ENCODE assay signal across 12 cellular contexts in genomic region chr18:9535430-9535972, GRCh38.
DNase-seq lines count a peak whose midpoint lies in the region; ATAC-seq, FAIRE-seq and TF ChIP-seq lines count a peak whose summit lies in the region.
"Had no signal": no experiment of that assay in that cellular context is flagged by ENCODE, and none has a peak within 500 bp of the region (broad histone marks: within the 10 kb centered on the region; RNA-seq: fewer than 3 reads in every experiment).

No MANE protein-coding gene starts in this region.

- no peaks in the 10 kb centered on the region for H4K20me1 ChIP-seq in neural progenitor cell (ENCODE audit: low read depth)

- H3K36me3 ChIP-seq in neural progenitor cell: no peaks in the 10 kb centered on the region

- H3K4me2 ChIP-seq in A549: no peak overlapping the region; the same call in 2 of the 3 replicates
- no peak overlapping the region for H3K4me2 ChIP-seq in neural progenitor cell
- H3K4me2 ChIP-seq: BLaER1 treated with 17β-estradiol and CSF1 and Interleukin-3, amounts not matched to agents 10 nM and 100 nM had no signal

- peak overlapping the region; percentile 5 for H3K4me3 Mint-ChIP-seq in neural progenitor cell
- no peak overlapping the region for H3K4me3 Mint-ChIP-seq in activated T-helper 1 cell treated with anti-CD3 and anti-CD28 coated beads, Interleukin-12 subunit alpha, Interleukin-12 subunit beta, Interleukin-2, Interleukin-4 antibody, amounts not matched to agents 30 ng/mL and 10 ng/mL and 1 ng/mL, durations not matched to agents 14 hours and 24 hours and 36 hours
- H3K4me3 Mint-ChIP-seq: activated T-cell treated with anti-CD3 and anti-CD28 coated beads, Interleukin-2, amount 50 U/mL, for 24 hours had no signal

- WGBS in A549 (ENCODE audit: missing lambda C conversion rate): 83% methylated on average over 26 of the region's 26 CpGs

- peak overlapping the region; percentile 96 for H3K27ac Mint-ChIP-seq in neural progenitor cell
- no peak overlapping the region for H3K27ac Mint-ChIP-seq in activated T-helper 1 cell treated with anti-CD3 and anti-CD28 coated beads, Interleukin-12 subunit alpha, Interleukin-12 subunit beta, Interleukin-2, Interleukin-4 antibody, amounts not matched to agents 30 ng/mL and 10 ng/mL and 1 ng/mL, durations not matched to agents 14 hours and 24 hours and 36 hours
- H3K27ac Mint-ChIP-seq: activated T-cell treated with anti-CD3 and anti-CD28 coated beads, Interleukin-2, amount 50 U/mL, for 24 hours had no signal

- H3K79me2 ChIP-seq in neural progenitor cell (ENCODE audit: low read depth): no peaks in the 10 kb centered on the region

- peaks cover 2% of the 10 kb centered on the region for H3K27me3 Mint-ChIP-seq in neural progenitor cell (ENCODE audit: insufficient read depth, low read depth)
- H3K27me3 Mint-ChIP-seq in activated T-helper 1 cell treated with anti-CD3 and anti-CD28 coated beads, Interleukin-12 subunit alpha, Interleukin-12 subunit beta, Interleukin-2, Interleukin-4 antibody, amounts not matched to agents 30 ng/mL and 10 ng/mL and 1 ng/mL, durations not matched to agents 14 hours and 24 hours and 36 hours (ENCODE audit: insufficient read depth): no peaks in the 10 kb centered on the region
- H3K27me3 Mint-ChIP-seq: activated T-cell treated with anti-CD3 and anti-CD28 coated beads, Interleukin-2, amount 50 U/mL, for 24 hours had no signal

- intact Hi-C loops in activated T-helper 1 cell treated with anti-CD3 and anti-CD28 coated beads, Interleukin-12 subunit alpha, Interleukin-12 subunit beta, Interleukin-2, Interleukin-4 antibody, amounts not matched to agents 30 ng/mL and 10 ng/mL and 1 ng/mL, durations not matched to agents 14 hours and 24 hours and 36 hours (cut with micrococcal nuclease): no loop called here

- H3K9ac ChIP-seq in neural progenitor cell: no peak overlapping the region
- H3K9ac ChIP-seq: BLaER1 treated with 17β-estradiol and CSF1 and Interleukin-3, amounts not matched to agents 10 nM and 100 nM had no signal

- no peak overlapping the region for H2AFZ ChIP-seq in neural progenitor cell (replicated peaks)

- no peak for TF ChIP-seq EP300 in A549 (IDR thresholded peaks at IDR 0.05)

- CTCF ChIA-PET in A549 (lab: Yijun Ruan, JAX): interaction anchor here (0.5 kb wide), 1 partner anchor 132 kb away, joined by 3 read pairs; no protein-coding TSS in a partner anchor

- H3K27ac ChIP-seq in A549 (peak overlapping the region in 1 of 2 experiments; percentile 55; a peak in 3 of 6 replicates), neural progenitor cell (no peak overlapping the region)
- H3K27ac ChIP-seq: BLaER1 treated with 17β-estradiol and CSF1 and Interleukin-3, amounts not matched to agents 10 nM and 100 nM had no signal

- H3K36me3 Mint-ChIP-seq in neural progenitor cell: peaks cover 27% of the 10 kb centered on the region
- H3K36me3 Mint-ChIP-seq in activated T-helper 1 cell treated with anti-CD3 and anti-CD28 coated beads, Interleukin-12 subunit alpha, Interleukin-12 subunit beta, Interleukin-2, Interleukin-4 antibody, amounts not matched to agents 30 ng/mL and 10 ng/mL and 1 ng/mL, durations not matched to agents 14 hours and 24 hours and 36 hours (ENCODE audit: low read depth): peaks cover 16% of the 10 kb centered on the region

- H3K27me3 ChIP-seq in neural progenitor cell: no peaks in the 10 kb centered on the region
- H3K27me3 ChIP-seq: BLaER1 treated with 17β-estradiol and CSF1 and Interleukin-3, amounts not matched to agents 10 nM and 100 nM had no signal

- TF ChIP-seq CTCF in A549 (IDR thresholded peaks at IDR 0.05) (no peak), neural progenitor cell (IDR thresholded peaks at IDR 0.05) (no peak)

- ATAC-seq in A549: peak; percentile 49 to 71; a peak in 3 of 6 replicates
- no peak for ATAC-seq in GM21723 (IDR thresholded peaks at IDR 0.05; ENCODE audit: unreplicated experiment)
- ATAC-seq in GM21825 (IDR thresholded peaks at IDR 0.05; ENCODE audit: unreplicated experiment): no peak

- POLR2A ChIA-PET in A549 (lab: Yijun Ruan, JAX): no interaction called here

- H3K4me1 ChIP-seq in A549 (0 out of 3 replicates have a peak, but pooled peaks cover 7% of the 10 kb centered on the region), neural progenitor cell (no peaks in the 10 kb centered on the region)

- H3K4me1 Mint-ChIP-seq in neural progenitor cell: peaks cover 20% of the 10 kb centered on the region
- H3K4me1 Mint-ChIP-seq in activated T-helper 1 cell treated with anti-CD3 and anti-CD28 coated beads, Interleukin-12 subunit alpha, Interleukin-12 subunit beta, Interleukin-2, Interleukin-4 antibody, amounts not matched to agents 30 ng/mL and 10 ng/mL and 1 ng/mL, durations not matched to agents 14 hours and 24 hours and 36 hours (ENCODE audit: low read depth): peaks cover 4% of the 10 kb centered on the region

- no peaks in the 10 kb centered on the region for H3K9me3 Mint-ChIP-seq in neural progenitor cell
- no peaks in the 10 kb centered on the region for H3K9me3 Mint-ChIP-seq in activated T-helper 1 cell treated with anti-CD3 and anti-CD28 coated beads, Interleukin-12 subunit alpha, Interleukin-12 subunit beta, Interleukin-2, Interleukin-4 antibody, amounts not matched to agents 30 ng/mL and 10 ng/mL and 1 ng/mL, durations not matched to agents 14 hours and 24 hours and 36 hours
- H3K9me3 Mint-ChIP-seq: activated T-cell treated with anti-CD3 and anti-CD28 coated beads, Interleukin-2, amount 50 U/mL, for 24 hours had no signal

- H3K9me3 ChIP-seq in A549: no peaks in the 10 kb centered on the region
- no peaks in the 10 kb centered on the region for H3K9me3 ChIP-seq in neural progenitor cell (ENCODE audit: low read depth)
- H3K9me3 ChIP-seq: BLaER1 treated with 17β-estradiol and CSF1 and Interleukin-3, amounts not matched to agents 10 nM and 100 nM had no signal

- H3K4me3 ChIP-seq in A549 (no peak overlapping the region), neural progenitor cell (no peak overlapping the region)
- H3K4me3 ChIP-seq: BLaER1 treated with 17β-estradiol and CSF1 and Interleukin-3, amounts not matched to agents 10 nM and 100 nM had no signal

- DNase-seq in A549 (ENCODE audit: low read depth in 1 of 2, low spot score in 1 of 2): peak in 1 of 2 experiments; percentile 34
- DNase-seq in NCI-H226: peak; percentile 40
- peak; percentile 66 for DNase-seq in epidermal melanocyte (ENCODE audit: insufficient read length, low spot score)
- peak; percentile 7 for DNase-seq in neural progenitor cell (ENCODE audit: low spot score)
- DNase-seq in activated T-helper 1 cell treated with anti-CD3 and anti-CD28 coated beads, Interleukin-12 subunit alpha, Interleukin-12 subunit beta, Interleukin-2, Interleukin-4 antibody, amounts not matched to agents 30 ng/mL and 10 ng/mL and 1 ng/mL, durations not matched to agents 14 hours and 24 hours and 36 hours (ENCODE audit: low spot score): no peak
- no peak for DNase-seq in OCI-M1 (lab: John Stamatoyannopoulos, UW)
- DNase-seq: activated T-cell treated with anti-CD3 and anti-CD28 coated beads, Interleukin-2, amount 50 U/mL, for 24 hours; NCI-H2081 treated with DMSO at 0.1 percent for 48 hours; T-helper 1 cell had no signal

- FAIRE-seq in A549 (lab: Jason Lieb, UNC): no peak

- TF ChIP-seq RAD21 in A549 (conservative IDR thresholded peaks at IDR 0.05 in 1 of 2, IDR thresholded peaks at IDR 0.05 in 1 of 2): no peak

- no peaks in the 10 kb centered on the region for H3F3A ChIP-seq in neural progenitor cell (ENCODE audit: low read depth)

- no peak for TF ChIP-seq POLR2A in A549 (IDR thresholded peaks at IDR 0.05; ENCODE audit: low read length)

TF ChIP-seq in A549, 52 proteins besides CTCF, POLR2A, EP300 and RAD21:
- TF ChIP-seq PBX3 (IDR thresholded peaks at IDR 0.05) (no peak), ZNF302 (CRISPR knock-in tag; IDR thresholded peaks at IDR 0.05) (no peak), USF2 (IDR thresholded peaks at IDR 0.05) (peak; percentile 17; the same call in 1 of the 2 replicates), HOXB5 (CRISPR knock-in tag; IDR thresholded peaks at IDR 0.05) (no peak)

Comparison
In these comparisons a context has a peak if more than half of its experiments do, and no peak if none do; other contexts are left out.
1. ATAC-seq: peak in A549 (2 of 2); none in GM21723 (single experiment) and GM21825 (single experiment).
2. DNase-seq: peak in NCI-H226 (single experiment), epidermal melanocyte (single experiment) and neural progenitor cell (single experiment); none in activated T-helper 1 cell treated with anti-CD3 and anti-CD28 coated beads, Interleukin-12 subunit alpha, Interleukin-12 subunit beta, Interleukin-2, Interleukin-4 antibody, amounts not matched to agents 30 ng/mL and 10 ng/mL and 1 ng/mL, durations not matched to agents 14 hours and 24 hours and 36 hours (single experiment) and OCI-M1 (single experiment).